ENCODE assay signal across 1 cellular context in genomic region chr1:203039609-203040517, GRCh38.
TF ChIP-seq lines count a peak whose summit lies in the region.

No MANE protein-coding gene starts in this region.

TF ChIP-seq in K562, 482 proteins besides CTCF, POLR2A, EP300 and RAD21:
- TF ChIP-seq ZNF239 (CRISPR knock-in tag; IDR thresholded peaks at IDR 0.05) (no peak), BACH1 (tag; IDR thresholded peaks at IDR 0.05) (no peak), MYC (IDR thresholded peaks at IDR 0.05; ENCODE audit: low read depth, low read length) (no peak), MYC (CRISPR knock-in tag; IDR thresholded peaks at IDR 0.05; ENCODE audit: borderline replicate concordance, low read depth) (no peak), ZNF561 (CRISPR knock-in tag; conservative IDR thresholded peaks at IDR 0.05) (no peak), SMC3 (conservative IDR thresholded peaks at IDR 0.05; ENCODE audit: insufficient read depth, low read depth, low read length) (0 out of 2 replicates have a peak, but pooled peaks have one; percentile 16), TAF1 (IDR thresholded peaks at IDR 0.05; ENCODE audit: control insufficient read depth, extremely low read depth, insufficient read depth, low read length, severe bottlenecking) (no peak), TEAD4 (IDR thresholded peaks at IDR 0.05; ENCODE audit: low read length) (no peak), TEAD4 (CRISPR knock-in tag; IDR thresholded peaks at IDR 0.05; ENCODE audit: borderline replicate concordance) (no peak), BDP1 (IDR thresholded peaks at IDR 0.05; ENCODE audit: insufficient read depth, insufficient read length) (no peak), ZNF609 (CRISPR knock-in tag; IDR thresholded peaks at IDR 0.05; ENCODE audit: borderline replicate concordance) (no peak), MYBL2 (IDR thresholded peaks at IDR 0.05; ENCODE audit: low read depth) (no peak), MYBL2 (CRISPR knock-in tag; IDR thresholded peaks at IDR 0.05; ENCODE audit: borderline replicate concordance) (0 out of 2 replicates have a peak, but pooled peaks have one; percentile 54), ZNF217 (CRISPR knock-in tag; IDR thresholded peaks at IDR 0.05) (no peak), ZNF24 (IDR thresholded peaks at IDR 0.05) (peak; percentile 4; the same call in 1 of the 2 replicates), MCM2 (IDR thresholded peaks at IDR 0.05; ENCODE audit: low read depth) (no peak), ZNF263 (CRISPR knock-in tag; IDR thresholded peaks at IDR 0.05; ENCODE audit: borderline replicate concordance) (0 out of 2 replicates have a peak, but pooled peaks have one; percentile 2), GATAD2B (IDR thresholded peaks at IDR 0.05; ENCODE audit: borderline replicate concordance) (no peak), SOX6 (IDR thresholded peaks at IDR 0.05) (no peak), EP400 (IDR thresholded peaks at IDR 0.05) (no peak), NR1H2 (CRISPR knock-in tag; IDR thresholded peaks at IDR 0.05) (no peak)
- TF ChIP-seq, protein P1, sequence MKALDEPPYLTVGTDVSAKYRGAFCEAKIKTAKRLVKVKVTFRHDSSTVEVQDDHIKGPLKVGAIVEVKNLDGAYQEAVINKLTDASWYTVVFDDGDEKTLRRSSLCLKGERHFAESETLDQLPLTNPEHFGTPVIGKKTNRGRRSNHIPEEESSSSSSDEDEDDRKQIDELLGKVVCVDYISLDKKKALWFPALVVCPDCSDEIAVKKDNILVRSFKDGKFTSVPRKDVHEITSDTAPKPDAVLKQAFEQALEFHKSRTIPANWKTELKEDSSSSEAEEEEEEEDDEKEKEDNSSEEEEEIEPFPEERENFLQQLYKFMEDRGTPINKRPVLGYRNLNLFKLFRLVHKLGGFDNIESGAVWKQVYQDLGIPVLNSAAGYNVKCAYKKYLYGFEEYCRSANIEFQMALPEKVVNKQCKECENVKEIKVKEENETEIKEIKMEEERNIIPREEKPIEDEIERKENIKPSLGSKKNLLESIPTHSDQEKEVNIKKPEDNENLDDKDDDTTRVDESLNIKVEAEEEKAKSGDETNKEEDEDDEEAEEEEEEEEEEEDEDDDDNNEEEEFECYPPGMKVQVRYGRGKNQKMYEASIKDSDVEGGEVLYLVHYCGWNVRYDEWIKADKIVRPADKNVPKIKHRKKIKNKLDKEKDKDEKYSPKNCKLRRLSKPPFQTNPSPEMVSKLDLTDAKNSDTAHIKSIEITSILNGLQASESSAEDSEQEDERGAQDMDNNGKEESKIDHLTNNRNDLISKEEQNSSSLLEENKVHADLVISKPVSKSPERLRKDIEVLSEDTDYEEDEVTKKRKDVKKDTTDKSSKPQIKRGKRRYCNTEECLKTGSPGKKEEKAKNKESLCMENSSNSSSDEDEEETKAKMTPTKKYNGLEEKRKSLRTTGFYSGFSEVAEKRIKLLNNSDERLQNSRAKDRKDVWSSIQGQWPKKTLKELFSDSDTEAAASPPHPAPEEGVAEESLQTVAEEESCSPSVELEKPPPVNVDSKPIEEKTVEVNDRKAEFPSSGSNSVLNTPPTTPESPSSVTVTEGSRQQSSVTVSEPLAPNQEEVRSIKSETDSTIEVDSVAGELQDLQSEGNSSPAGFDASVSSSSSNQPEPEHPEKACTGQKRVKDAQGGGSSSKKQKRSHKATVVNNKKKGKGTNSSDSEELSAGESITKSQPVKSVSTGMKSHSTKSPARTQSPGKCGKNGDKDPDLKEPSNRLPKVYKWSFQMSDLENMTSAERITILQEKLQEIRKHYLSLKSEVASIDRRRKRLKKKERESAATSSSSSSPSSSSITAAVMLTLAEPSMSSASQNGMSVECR (CRISPR knock-in tag; IDR thresholded peaks at IDR 0.05), result 0 out of 2 replicates have a peak, but pooled peaks have one; percentile 35
- TF ChIP-seq, protein P2, sequence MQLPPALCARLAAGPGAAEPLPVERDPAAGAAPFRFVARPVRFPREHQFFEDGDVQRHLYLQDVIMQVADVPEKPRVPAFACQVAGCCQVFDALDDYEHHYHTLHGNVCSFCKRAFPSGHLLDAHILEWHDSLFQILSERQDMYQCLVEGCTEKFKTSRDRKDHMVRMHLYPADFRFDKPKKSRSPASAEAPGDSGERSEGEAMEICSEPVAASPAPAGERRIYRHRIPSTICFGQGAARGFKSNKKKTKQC (CRISPR knock-in tag; IDR thresholded peaks at IDR 0.05), result 0 out of 2 replicates have a peak, but pooled peaks have one; percentile 31
- TF ChIP-seq, protein P3, sequence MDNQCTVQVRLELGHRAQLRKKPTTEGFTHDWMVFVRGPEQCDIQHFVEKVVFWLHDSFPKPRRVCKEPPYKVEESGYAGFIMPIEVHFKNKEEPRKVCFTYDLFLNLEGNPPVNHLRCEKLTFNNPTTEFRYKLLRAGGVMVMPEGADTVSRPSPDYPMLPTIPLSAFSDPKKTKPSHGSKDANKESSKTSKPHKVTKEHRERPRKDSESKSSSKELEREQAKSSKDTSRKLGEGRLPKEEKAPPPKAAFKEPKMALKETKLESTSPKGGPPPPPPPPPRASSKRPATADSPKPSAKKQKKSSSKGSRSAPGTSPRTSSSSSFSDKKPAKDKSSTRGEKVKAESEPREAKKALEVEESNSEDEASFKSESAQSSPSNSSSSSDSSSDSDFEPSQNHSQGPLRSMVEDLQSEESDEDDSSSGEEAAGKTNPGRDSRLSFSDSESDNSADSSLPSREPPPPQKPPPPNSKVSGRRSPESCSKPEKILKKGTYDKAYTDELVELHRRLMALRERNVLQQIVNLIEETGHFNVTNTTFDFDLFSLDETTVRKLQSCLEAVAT (IDR thresholded peaks at IDR 0.05), result no peak
